8 cellular contexts compared by ENCODE assay signal in the genomic region with DNA sequence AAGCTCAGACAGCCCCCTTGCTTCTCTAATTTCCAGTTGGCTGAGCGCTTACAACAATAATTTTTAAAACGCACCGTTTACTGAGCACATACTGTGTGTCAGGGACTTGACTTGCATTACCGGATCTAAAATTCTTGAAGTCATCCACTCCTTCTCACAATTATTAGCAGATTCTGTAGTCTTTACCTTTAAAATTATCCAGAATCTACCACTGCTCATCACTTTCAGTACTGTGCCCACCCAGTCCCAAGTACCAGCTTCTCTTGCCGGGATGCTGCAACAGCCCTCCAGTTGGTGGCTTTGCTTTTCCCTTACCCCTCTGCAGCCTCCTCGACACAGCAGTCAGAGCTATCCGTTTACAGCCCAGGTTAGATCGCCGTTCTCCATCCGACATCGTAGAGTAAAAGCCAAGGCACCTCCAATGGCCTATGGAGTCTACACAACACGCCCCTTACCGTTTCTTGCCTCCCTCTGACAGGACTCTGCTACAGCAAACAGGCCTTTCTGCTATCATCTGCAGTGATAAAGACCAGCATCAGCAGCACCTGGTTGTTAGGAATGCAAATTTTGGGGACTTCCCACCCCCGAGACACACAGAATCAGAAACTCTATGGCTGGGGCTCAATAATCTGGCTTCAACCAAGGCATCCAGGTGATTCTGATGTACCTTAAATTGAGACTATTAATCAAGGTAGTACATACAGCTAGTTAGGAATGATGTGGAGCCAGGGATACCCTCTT.
A peak's percentile ranks its signal among the peaks of the same experiment; 100 is the strongest.
DNase-seq lines count a peak whose midpoint lies in the region; ATAC-seq, FAIRE-seq and TF ChIP-seq lines count a peak whose summit lies in the region.

No MANE protein-coding gene starts in this region.

- DNase-seq in ELR (ENCODE audit: low read depth): peak; percentile 1
- no peak for DNase-seq in HepG2 (ENCODE audit: low spot score)
- DNase-seq in tibial nerve (ENCODE audit: low spot score in 2 of 2): no peak
- DNase-seq in NCI-H187 treated with DMSO at 0.1 percent for 48 hours (lab: John Stamatoyannopoulos, UW): no peak
- no peak for DNase-seq in foreskin keratinocyte

- peaks cover 1% of the 10 kb centered on the region; the same call in 1 of the 2 replicates for H3K9me3 ChIP-seq in HepG2 (ENCODE audit: low read length)
- H3K9me3 ChIP-seq in tibial nerve: no peaks in the 10 kb centered on the region

- in situ Hi-C loops in HepG2 (cut with HindIII; ENCODE audit: extremely low pct_ligation_motif_present, low pct_unique_long_range_greater_than_20kb): no loop called here

- TF ChIP-seq POLR2A in HepG2 (IDR thresholded peaks at IDR 0.05; ENCODE audit: insufficient read depth in 1 of 2, low read depth in 2 of 2, low read length in 2 of 2) (no peak), tibial nerve (IDR thresholded peaks at IDR 0.05) (no peak)

- peak overlapping the region; percentile 96 for H3K4me2 ChIP-seq in HepG2 (ENCODE audit: low read depth, low read length)

- TF ChIP-seq CTCF in HepG2 (CRISPR knock-in tag; IDR thresholded peaks at IDR 0.05) (no peak), tibial nerve (IDR thresholded peaks at IDR 0.05) (no peak), foreskin keratinocyte (conservative IDR thresholded peaks at IDR 0.05) (no peak)

- FAIRE-seq in HepG2 (lab: Jason Lieb, UNC): no peak

- TF ChIP-seq RAD21 in HepG2 (CRISPR knock-in tag; IDR thresholded peaks at IDR 0.05): no peak

- H3K36me3 ChIP-seq in HepG2 (replicated peaks in 1 of 2; ENCODE audit: control insufficient read depth in 1 of 2, insufficient read depth in 2 of 2, low read length in 2 of 2) (no peaks in the 10 kb centered on the region), tibial nerve (no peaks in the 10 kb centered on the region)

- POLR2A ChIA-PET in HepG2 (lab: Yijun Ruan, JAX): interaction anchor here (0.5 to 1.5 kb wide), 2 partner anchors 11 to 605 kb away, joined by 3 read pairs; no protein-coding TSS in a partner anchor

- H3K4me1 ChIP-seq in HepG2 (ENCODE audit: insufficient read depth, low read length) (peaks cover 28% of the 10 kb centered on the region), tibial nerve (peaks cover 0 to 24% (median 7%) of the 10 kb centered on the region in 4 donors), foreskin keratinocyte (no peaks in the 10 kb centered on the region)

- H3K27ac ChIP-seq in angular gyrus (ENCODE audit: low read depth, low read length) (peak overlapping the region; percentile 98), HepG2 (ENCODE audit: extremely low read length, insufficient read depth, low read length) (no peak overlapping the region), tibial nerve (peak overlapping the region; percentile 81 to 98 (median 89)), foreskin keratinocyte (no peak overlapping the region)

- peak overlapping the region; percentile 63 for H3K9ac ChIP-seq in HepG2 (ENCODE audit: insufficient read depth, low read depth, low read length)

- peaks cover 0 to 10% of the 10 kb centered on the region in 2 experiments; a peak in 1 of 5 replicates for H3K27me3 ChIP-seq in HepG2 (ENCODE audit: control insufficient read depth in 1 of 2, insufficient read depth in 2 of 2, low read length in 2 of 2)
- no peaks in the 10 kb centered on the region for H3K27me3 ChIP-seq in tibial nerve
- H3K27me3 ChIP-seq in foreskin keratinocyte: no peaks in the 10 kb centered on the region

- no peaks in the 10 kb centered on the region for H3K79me2 ChIP-seq in HepG2 (ENCODE audit: insufficient read depth, low read length)

- TF ChIP-seq EP300 in HepG2 (IDR thresholded peaks at IDR 0.05; ENCODE audit: low read depth in 2 of 2, low read length in 2 of 2): no peak
- TF ChIP-seq EP300 in HepG2 (CRISPR knock-in tag; IDR thresholded peaks at IDR 0.05; ENCODE audit: borderline replicate concordance): no peak
- TF ChIP-seq EP300 in tibial nerve (IDR thresholded peaks at IDR 0.05): no peak

- WGBS in HepG2 (ENCODE audit: low lambda C conversion rate): 49% methylated on average over 14 of the region's 14 CpGs
- 38 to 44% methylated on average over 14 of the region's 14 CpGs for WGBS in tibial nerve, 2 donors

- intact Hi-C loops in HepG2 (cut with micrococcal nuclease; ENCODE audit: unreplicated experiment): loop anchor here (2.0 to 10.0 kb wide), 3 partner anchors 126 to 224 kb away; a partner anchor contains a TSS

- CTCF ChIA-PET in HepG2 (lab: Yijun Ruan, JAX; ENCODE audit: low intra/inter-chr PET ratio, low total read pairs): no interaction called here

- no peaks in the 10 kb centered on the region for H4K20me1 ChIP-seq in HepG2 (ENCODE audit: insufficient read depth, low read length)

- H2AFZ ChIP-seq in HepG2 (ENCODE audit: low read length): no peak overlapping the region

- H3K4me3 ChIP-seq in HepG2 (replicated peaks in 1 of 3; ENCODE audit: insufficient read depth in 1 of 3, low read depth in 2 of 3, low read length in 3 of 3) (peak overlapping the region; percentile 49 to 73 (median 62)), tibial nerve (peak overlapping the region; percentile 51 to 78 (median 55))

- no TSS peak for BruUV-seq in HepG2 (replicated peaks; lab: Mats Ljungman, UMichigan)

- ATAC-seq in HG02981 (IDR thresholded peaks at IDR 0.05; ENCODE audit: unreplicated experiment) (peak; percentile 36), HepG2 (peak; percentile 2; the same call in 1 of the 3 replicates), GM19023 (IDR thresholded peaks at IDR 0.05; ENCODE audit: unreplicated experiment) (no peak), foreskin keratinocyte (no peak)

TF ChIP-seq in HepG2, 621 proteins besides CTCF, POLR2A, EP300 and RAD21 (continues in another document):
- no peak for TF ChIP-seq SMAD3 (CRISPR knock-in tag; IDR thresholded peaks at IDR 0.05)
- TF ChIP-seq RBAK (CRISPR knock-in tag; IDR thresholded peaks at IDR 0.05): 0 out of 2 replicates have a peak, but pooled peaks have one; percentile 22
- TF ChIP-seq HCFC1 (IDR thresholded peaks at IDR 0.05; ENCODE audit: low read depth, low read length): 0 out of 2 replicates have a peak, but pooled peaks have one; percentile 14
- no peak for TF ChIP-seq MBD4 (IDR thresholded peaks at IDR 0.05; ENCODE audit: borderline replicate concordance, low read length)
- TF ChIP-seq ZNF878 (CRISPR knock-in tag; IDR thresholded peaks at IDR 0.05): no peak
- no peak for TF ChIP-seq ZNF644 (CRISPR knock-in tag; IDR thresholded peaks at IDR 0.05; ENCODE audit: low read depth)
- no peak for TF ChIP-seq CBX2 (IDR thresholded peaks at IDR 0.05; ENCODE audit: low read depth, low read length)
- TF ChIP-seq CBX2 (CRISPR knock-in tag; IDR thresholded peaks at IDR 0.05; ENCODE audit: low read depth): no peak
- TF ChIP-seq, protein P1, sequence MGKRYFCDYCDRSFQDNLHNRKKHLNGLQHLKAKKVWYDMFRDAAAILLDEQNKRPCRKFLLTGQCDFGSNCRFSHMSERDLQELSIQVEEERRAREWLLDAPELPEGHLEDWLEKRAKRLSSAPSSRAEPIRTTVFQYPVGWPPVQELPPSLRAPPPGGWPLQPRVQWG (CRISPR knock-in tag; IDR thresholded peaks at IDR 0.05; ENCODE audit: borderline replicate concordance, low read depth): no peak
- no peak for TF ChIP-seq SKI (IDR thresholded peaks at IDR 0.05; ENCODE audit: partially characterized antibody)
- TF ChIP-seq, protein P2, sequence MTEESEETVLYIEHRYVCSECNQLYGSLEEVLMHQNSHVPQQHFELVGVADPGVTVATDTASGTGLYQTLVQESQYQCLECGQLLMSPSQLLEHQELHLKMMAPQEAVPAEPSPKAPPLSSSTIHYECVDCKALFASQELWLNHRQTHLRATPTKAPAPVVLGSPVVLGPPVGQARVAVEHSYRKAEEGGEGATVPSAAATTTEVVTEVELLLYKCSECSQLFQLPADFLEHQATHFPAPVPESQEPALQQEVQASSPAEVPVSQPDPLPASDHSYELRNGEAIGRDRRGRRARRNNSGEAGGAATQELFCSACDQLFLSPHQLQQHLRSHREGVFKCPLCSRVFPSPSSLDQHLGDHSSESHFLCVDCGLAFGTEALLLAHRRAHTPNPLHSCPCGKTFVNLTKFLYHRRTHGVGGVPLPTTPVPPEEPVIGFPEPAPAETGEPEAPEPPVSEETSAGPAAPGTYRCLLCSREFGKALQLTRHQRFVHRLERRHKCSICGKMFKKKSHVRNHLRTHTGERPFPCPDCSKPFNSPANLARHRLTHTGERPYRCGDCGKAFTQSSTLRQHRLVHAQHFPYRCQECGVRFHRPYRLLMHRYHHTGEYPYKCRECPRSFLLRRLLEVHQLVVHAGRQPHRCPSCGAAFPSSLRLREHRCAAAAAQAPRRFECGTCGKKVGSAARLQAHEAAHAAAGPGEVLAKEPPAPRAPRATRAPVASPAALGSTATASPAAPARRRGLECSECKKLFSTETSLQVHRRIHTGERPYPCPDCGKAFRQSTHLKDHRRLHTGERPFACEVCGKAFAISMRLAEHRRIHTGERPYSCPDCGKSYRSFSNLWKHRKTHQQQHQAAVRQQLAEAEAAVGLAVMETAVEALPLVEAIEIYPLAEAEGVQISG (CRISPR knock-in tag; IDR thresholded peaks at IDR 0.05): no peak
- no peak for TF ChIP-seq ZNF337 (CRISPR knock-in tag; IDR thresholded peaks at IDR 0.05; ENCODE audit: borderline replicate concordance, low read depth)
- TF ChIP-seq EZH2 (conservative IDR thresholded peaks at IDR 0.05; ENCODE audit: low read depth, low read length): 0 out of 2 replicates have a peak, but pooled peaks have one; percentile 23
- TF ChIP-seq ZNF720 (CRISPR knock-in tag; IDR thresholded peaks at IDR 0.05): no peak
- TF ChIP-seq ZZZ3 (CRISPR knock-in tag; IDR thresholded peaks at IDR 0.05; ENCODE audit: borderline replicate concordance): no peak
- no peak for TF ChIP-seq PRPF4 (IDR thresholded peaks at IDR 0.05; ENCODE audit: low read depth, low read length, poor library complexity, severe bottlenecking)
- no peak for TF ChIP-seq FOXP1 (IDR thresholded peaks at IDR 0.05)
- no peak for TF ChIP-seq FOXP1 (CRISPR knock-in tag; IDR thresholded peaks at IDR 0.05)

Comparison
In these comparisons a context has a peak if more than half of its experiments do, and no peak if none do; other contexts are left out.
1. ATAC-seq: peak in HG02981 (single experiment) and HepG2 (single experiment); none in GM19023 (single experiment) and foreskin keratinocyte (single experiment).
2. H3K27ac ChIP-seq: peak in angular gyrus (single experiment) and tibial nerve (4 of 4); none in HepG2 (single experiment) and foreskin keratinocyte (single experiment).